25 cellular contexts compared by ENCODE assay signal in the genomic region with DNA sequence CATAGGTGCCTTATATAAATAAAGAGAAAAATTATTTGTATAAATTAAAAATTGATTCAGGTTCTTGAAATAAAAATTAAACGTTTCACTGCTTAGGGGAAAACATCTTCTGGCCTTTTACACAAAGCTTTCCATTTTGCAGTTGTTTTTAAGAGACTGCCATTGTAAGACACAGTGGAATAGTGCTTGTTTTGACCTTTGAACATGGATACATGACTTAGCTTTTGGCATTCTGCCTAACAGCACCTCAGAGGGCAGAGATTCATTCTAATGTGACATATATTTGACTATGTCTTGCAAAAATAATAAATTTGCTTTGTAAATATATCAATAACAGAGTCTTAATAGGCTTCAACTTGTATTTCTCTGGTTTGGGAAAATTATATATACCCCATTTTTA.
DNase-seq lines count a peak whose midpoint lies in the region; ATAC-seq and TF ChIP-seq lines count a peak whose summit lies in the region.
"Had no signal": no experiment of that assay in that cellular context is flagged by ENCODE, and none has a peak within 500 bp of the region (broad histone marks: within the 10 kb centered on the region; RNA-seq: fewer than 3 reads in every experiment).

No MANE protein-coding gene starts in this region.

- TF ChIP-seq CTCF in colonic mucosa (IDR thresholded peaks at IDR 0.05) = no peak

- H3K36me3 ChIP-seq in colonic mucosa = no peaks in the 10 kb centered on the region
- no peaks in the 10 kb centered on the region for H3K36me3 ChIP-seq in trophoblast cell (ENCODE audit: control insufficient read depth in 1 of 2, insufficient read depth in 2 of 2, low read length in 2 of 2)
- H3K36me3 ChIP-seq: gastrocnemius medialis, spleen, thyroid gland had no signal

- H3K79me2 ChIP-seq in trophoblast cell (ENCODE audit: control insufficient read depth, insufficient read depth, low read length, poor library complexity) = no peaks in the 10 kb centered on the region

- H4K12ac ChIP-seq in trophoblast cell (ENCODE audit: low read depth, low read length) = no peak overlapping the region

- H3K4ac ChIP-seq in trophoblast cell (ENCODE audit: low read depth, low read length) = no peak overlapping the region

- H3K9ac ChIP-seq in colonic mucosa (ENCODE audit: low read depth in 2 of 2, low read length in 2 of 2) = no peak overlapping the region
- H3K9ac ChIP-seq in trophoblast cell (ENCODE audit: low read length) = no peak overlapping the region
- H3K9ac ChIP-seq: SK-N-SH had no signal

- no peak overlapping the region for H3K4me3 ChIP-seq in colonic mucosa
- H3K4me3 ChIP-seq in trophoblast cell (ENCODE audit: low read depth, low read length) = no peak overlapping the region
- H3K4me3 ChIP-seq: gastrocnemius medialis, GM23338, spleen, thyroid gland had no signal

- H3K4me1 ChIP-seq in colonic mucosa = no peaks in the 10 kb centered on the region
- H3K4me1 ChIP-seq in trophoblast cell (ENCODE audit: control insufficient read depth in 1 of 2, insufficient read depth in 2 of 2, low read length in 2 of 2) = no peaks in the 10 kb centered on the region
- H3K4me1 ChIP-seq: gastrocnemius medialis, spleen, thyroid gland had no signal

- peak; percentile 37 for DNase-seq in DMS153 (lab: John Stamatoyannopoulos, UW)
- no peak for DNase-seq in DMS153 treated with DMSO at 0.1 percent for 48 hours (lab: John Stamatoyannopoulos, UW; ENCODE audit: unreplicated experiment)
- DNase-seq in M059J (ENCODE audit: low read depth) = peak; percentile 2
- DNase-seq in colonic mucosa = peak; percentile 58
- peak; percentile 12 for DNase-seq in myocyte (ENCODE audit: low read depth)
- DNase-seq in NCI-H748 (lab: John Stamatoyannopoulos, UW; ENCODE audit: unreplicated experiment) = no peak
- no peak for DNase-seq in trophoblast cell
- DNase-seq: 8988T; activated CD8-positive, alpha-beta memory T cell treated with anti-CD3 and anti-CD28 coated beads, Interleukin-2, amount 50 U/mL, for 48 hours; AML-193; cerebellar nuclear complex; effector CD4-positive, alpha-beta T cell; gastrocnemius medialis; KG1; NCI-H1694; nucleus accumbens; SK-N-SH; spleen; stimulated activated CD4-positive, alpha-beta T cell treated with anti-CD3 and anti-CD28 coated beads, Interleukin-4, amount 100 ng/mL, for 4 hours; stimulated activated naive CD8-positive, alpha-beta T cell treated with anti-CD3 and anti-CD28 coated beads, Interleukin-15, Interleukin-2, amounts not matched to agents 100 U/mL and 50 U/mL, for 24 hours; thyroid gland had no signal

- no peak for ATAC-seq in GM21447 (IDR thresholded peaks at IDR 0.05; ENCODE audit: unreplicated experiment)
- ATAC-seq: esophagus mucosa; gastrocnemius medialis; GM23338; stimulated activated naive CD8-positive, alpha-beta T cell treated with anti-CD3 and anti-CD28 coated beads, Interleukin-15, Interleukin-2, amounts not matched to agents 100 U/mL and 50 U/mL, for 24 hours had no signal

- no peak overlapping the region for H3K14ac ChIP-seq in trophoblast cell (ENCODE audit: low read length)

- H2BK120ac ChIP-seq in trophoblast cell (ENCODE audit: insufficient read depth, low read length, poor library complexity) = no peak overlapping the region

- H3K4me2 ChIP-seq in trophoblast cell (ENCODE audit: low read length) = no peak overlapping the region
- H3K4me2 ChIP-seq: GM23338, SK-N-SH had no signal

- no CpG with 5 or more reads among the region's 1 CpG for WGBS in trophoblast cell (ENCODE audit: extremely low coverage, insufficient coverage, insufficient read length)

- H3K27ac ChIP-seq in colonic mucosa = no peak overlapping the region
- H3K27ac ChIP-seq in trophoblast cell (ENCODE audit: low read depth, low read length) = no peak overlapping the region
- H3K27ac ChIP-seq: gastrocnemius medialis, RWPE1, spleen, thyroid gland had no signal

- H3K27me3 ChIP-seq in colonic mucosa (no peaks in the 10 kb centered on the region), trophoblast cell (ENCODE audit: insufficient read depth, low read length) (no peaks in the 10 kb centered on the region)
- H3K27me3 ChIP-seq: gastrocnemius medialis, spleen, thyroid gland had no signal

- no peaks in the 10 kb centered on the region for H3K79me1 ChIP-seq in trophoblast cell (ENCODE audit: low read length)

- no peak overlapping the region for H3K23ac ChIP-seq in trophoblast cell (ENCODE audit: low read length)

- H3K18ac ChIP-seq in trophoblast cell (ENCODE audit: low read length) = no peak overlapping the region

- no peak overlapping the region for H4K8ac ChIP-seq in trophoblast cell (ENCODE audit: low read depth, low read length)

- intact Hi-C loops in colonic mucosa (cut with DNase I) = no loop called here

- H2BK5ac ChIP-seq in trophoblast cell (ENCODE audit: low read depth, low read length, poor library complexity) = no peak overlapping the region

- no peak overlapping the region for H2AFZ ChIP-seq in trophoblast cell (ENCODE audit: insufficient read depth, low read length, poor library complexity)
- H2AFZ ChIP-seq: GM23338 had no signal

- H2BK12ac ChIP-seq in trophoblast cell (ENCODE audit: low read length) = no peak overlapping the region

- no peak overlapping the region for H2AK5ac ChIP-seq in trophoblast cell (ENCODE audit: low read length)

- H3K9me3 ChIP-seq in colonic mucosa (no peaks in the 10 kb centered on the region), trophoblast cell (ENCODE audit: insufficient read depth, low read depth, low read length) (no peaks in the 10 kb centered on the region)
- H3K9me3 ChIP-seq: gastrocnemius medialis, SK-N-SH, spleen, thyroid gland had no signal

- H4K91ac ChIP-seq in trophoblast cell (ENCODE audit: low read depth, low read length) = no peak overlapping the region

Comparison
In these comparisons a context has a peak if more than half of its experiments do, and no peak if none do; other contexts are left out.
1. DNase-seq: peak in DMS153 (single experiment), M059J (single experiment), colonic mucosa (single experiment) and myocyte (single experiment); none in DMS153 treated with DMSO at 0.1 percent for 48 hours (single experiment), NCI-H748 (single experiment) and trophoblast cell (0 of 2).